Comparison of ENCODE assay signal across 24 cellular contexts in the genomic region with DNA sequence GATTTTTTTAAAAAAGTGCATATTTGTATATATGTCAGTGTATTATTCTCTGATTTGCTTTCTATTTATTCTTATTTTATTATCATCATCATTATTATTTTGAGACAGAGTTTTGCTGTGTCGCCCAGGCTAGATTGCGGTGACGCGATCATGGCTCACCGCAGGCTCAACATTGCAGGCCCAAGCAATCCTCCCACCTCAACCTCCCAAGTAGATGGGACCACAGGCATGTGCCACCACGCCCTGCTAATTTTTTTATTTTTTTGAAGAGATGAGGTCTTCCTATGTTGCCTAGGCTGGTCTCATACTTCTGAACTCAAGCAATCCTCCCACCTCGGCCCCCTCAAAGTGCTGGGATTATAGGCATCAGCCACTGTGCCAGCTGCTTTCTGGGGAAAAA. TPM values are rescaled to one million over a fixed set of nuclear protein-coding genes. Genes with fewer than 3 reads are reported as not detected.
DNase-seq lines count a peak whose midpoint lies in the region; TF ChIP-seq lines count a peak whose summit lies in the region.
"Had no signal": no experiment of that assay in that cellular context is flagged by ENCODE, and none has a peak within 500 bp of the region (broad histone marks: within the 10 kb centered on the region; RNA-seq: fewer than 3 reads in every experiment).

No MANE protein-coding gene starts in this region.

- DNase-seq in Daoy (ENCODE audit: low read depth) (peak; percentile 85), MV-4-11 (lab: John Stamatoyannopoulos, UW) (peak; percentile 17), SW480 (ENCODE audit: low spot score) (peak; percentile 66), epithelial cell of esophagus (ENCODE audit: low read depth) (peak; percentile 53), coronary artery (ENCODE audit: low spot score) (no peak), SK-N-DZ (ENCODE audit: low spot score) (no peak), T-helper 2 cell (no peak)
- DNase-seq: Calu3; DMS79 treated with DMSO at 0.1 percent for 48 hours; GM23248; H9; KG1; MG63; NCI-H1105; NCI-H1436 treated with DMSO at 0.1 percent for 48 hours; NCI-H1930; NCI-H2107; NCI-H446; NCI-H524 treated with DMSO at 0.1 percent for 48 hours; NCI-H82; NK-92 treated with Interleukin-12 subunit alpha and Interleukin-12 subunit beta, amount 100 ng/mL, for 24 hours; Right ventricle myocardium superior; RPMI8226 had no signal

- no peak overlapping the region for H3K4me3 ChIP-seq in epithelial cell of esophagus (ENCODE audit: low read length)
- no peak overlapping the region for H3K4me3 ChIP-seq in coronary artery
- H3K4me3 ChIP-seq: GM23248, MG63, SK-N-MC had no signal

- TF ChIP-seq CTCF in epithelial cell of esophagus (IDR thresholded peaks at IDR 0.05; ENCODE audit: insufficient read depth, low read depth, low read length, missing control alignments), result no peak
- TF ChIP-seq CTCF in coronary artery (IDR thresholded peaks at IDR 0.05), result no peak

- no peak overlapping the region for H3K27ac ChIP-seq in coronary artery
- H3K27ac ChIP-seq: GM23248, SK-N-MC had no signal

RNA-seq across cellular contexts. Expression of a gene that starts 8.4 kb away (rescaled TPM):
- 16.1 and 17.8 TPM in 2 replicates for total RNA-seq in Daoy (2014; rRNA removed; shearing (Covaris generic))
- polyA plus RNA-seq in SK-N-DZ (2014; cell fraction: cytosol; rRNA removed), result 21.4 and 32.6 TPM in 2 replicates
- polyA plus RNA-seq in SK-N-DZ (2014; cell fraction: nucleus; rRNA removed), result 31.4 and 47.1 TPM in 2 replicates

Comparison
In these comparisons a context has a peak if more than half of its experiments do, and no peak if none do; other contexts are left out.
1. DNase-seq: peak in Daoy (single experiment), MV-4-11 (single experiment), SW480 (single experiment) and epithelial cell of esophagus (single experiment); none in coronary artery (single experiment), SK-N-DZ (single experiment) and T-helper 2 cell (0 of 5).